In the genomic region with DNA sequence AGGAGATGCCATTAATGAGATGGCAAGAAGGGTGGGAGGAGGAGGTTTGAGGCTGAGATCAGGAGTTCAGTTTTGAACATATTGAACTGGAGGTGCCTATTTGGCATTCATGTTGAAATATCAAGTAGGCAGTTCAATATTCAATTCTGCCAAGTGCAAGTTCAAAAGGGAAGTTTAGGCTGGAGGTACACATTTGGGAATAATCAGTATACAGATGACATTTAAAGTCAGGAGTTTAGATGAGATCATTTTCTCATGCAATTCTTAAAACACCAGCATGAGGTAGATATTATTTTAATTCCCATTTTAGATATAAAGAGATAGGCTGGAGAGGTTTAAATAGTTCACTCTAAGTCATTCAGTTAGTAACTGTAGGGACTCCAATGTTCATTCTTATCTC, we compare ENCODE assay signal across 1 cellular context.
TF ChIP-seq lines count a peak whose summit lies in the region.

No MANE protein-coding gene starts in this region.

TF ChIP-seq in GM23338, 12 proteins besides CTCF, POLR2A, EP300 and RAD21 (continued from another document):
- TF ChIP-seq, protein P1, sequence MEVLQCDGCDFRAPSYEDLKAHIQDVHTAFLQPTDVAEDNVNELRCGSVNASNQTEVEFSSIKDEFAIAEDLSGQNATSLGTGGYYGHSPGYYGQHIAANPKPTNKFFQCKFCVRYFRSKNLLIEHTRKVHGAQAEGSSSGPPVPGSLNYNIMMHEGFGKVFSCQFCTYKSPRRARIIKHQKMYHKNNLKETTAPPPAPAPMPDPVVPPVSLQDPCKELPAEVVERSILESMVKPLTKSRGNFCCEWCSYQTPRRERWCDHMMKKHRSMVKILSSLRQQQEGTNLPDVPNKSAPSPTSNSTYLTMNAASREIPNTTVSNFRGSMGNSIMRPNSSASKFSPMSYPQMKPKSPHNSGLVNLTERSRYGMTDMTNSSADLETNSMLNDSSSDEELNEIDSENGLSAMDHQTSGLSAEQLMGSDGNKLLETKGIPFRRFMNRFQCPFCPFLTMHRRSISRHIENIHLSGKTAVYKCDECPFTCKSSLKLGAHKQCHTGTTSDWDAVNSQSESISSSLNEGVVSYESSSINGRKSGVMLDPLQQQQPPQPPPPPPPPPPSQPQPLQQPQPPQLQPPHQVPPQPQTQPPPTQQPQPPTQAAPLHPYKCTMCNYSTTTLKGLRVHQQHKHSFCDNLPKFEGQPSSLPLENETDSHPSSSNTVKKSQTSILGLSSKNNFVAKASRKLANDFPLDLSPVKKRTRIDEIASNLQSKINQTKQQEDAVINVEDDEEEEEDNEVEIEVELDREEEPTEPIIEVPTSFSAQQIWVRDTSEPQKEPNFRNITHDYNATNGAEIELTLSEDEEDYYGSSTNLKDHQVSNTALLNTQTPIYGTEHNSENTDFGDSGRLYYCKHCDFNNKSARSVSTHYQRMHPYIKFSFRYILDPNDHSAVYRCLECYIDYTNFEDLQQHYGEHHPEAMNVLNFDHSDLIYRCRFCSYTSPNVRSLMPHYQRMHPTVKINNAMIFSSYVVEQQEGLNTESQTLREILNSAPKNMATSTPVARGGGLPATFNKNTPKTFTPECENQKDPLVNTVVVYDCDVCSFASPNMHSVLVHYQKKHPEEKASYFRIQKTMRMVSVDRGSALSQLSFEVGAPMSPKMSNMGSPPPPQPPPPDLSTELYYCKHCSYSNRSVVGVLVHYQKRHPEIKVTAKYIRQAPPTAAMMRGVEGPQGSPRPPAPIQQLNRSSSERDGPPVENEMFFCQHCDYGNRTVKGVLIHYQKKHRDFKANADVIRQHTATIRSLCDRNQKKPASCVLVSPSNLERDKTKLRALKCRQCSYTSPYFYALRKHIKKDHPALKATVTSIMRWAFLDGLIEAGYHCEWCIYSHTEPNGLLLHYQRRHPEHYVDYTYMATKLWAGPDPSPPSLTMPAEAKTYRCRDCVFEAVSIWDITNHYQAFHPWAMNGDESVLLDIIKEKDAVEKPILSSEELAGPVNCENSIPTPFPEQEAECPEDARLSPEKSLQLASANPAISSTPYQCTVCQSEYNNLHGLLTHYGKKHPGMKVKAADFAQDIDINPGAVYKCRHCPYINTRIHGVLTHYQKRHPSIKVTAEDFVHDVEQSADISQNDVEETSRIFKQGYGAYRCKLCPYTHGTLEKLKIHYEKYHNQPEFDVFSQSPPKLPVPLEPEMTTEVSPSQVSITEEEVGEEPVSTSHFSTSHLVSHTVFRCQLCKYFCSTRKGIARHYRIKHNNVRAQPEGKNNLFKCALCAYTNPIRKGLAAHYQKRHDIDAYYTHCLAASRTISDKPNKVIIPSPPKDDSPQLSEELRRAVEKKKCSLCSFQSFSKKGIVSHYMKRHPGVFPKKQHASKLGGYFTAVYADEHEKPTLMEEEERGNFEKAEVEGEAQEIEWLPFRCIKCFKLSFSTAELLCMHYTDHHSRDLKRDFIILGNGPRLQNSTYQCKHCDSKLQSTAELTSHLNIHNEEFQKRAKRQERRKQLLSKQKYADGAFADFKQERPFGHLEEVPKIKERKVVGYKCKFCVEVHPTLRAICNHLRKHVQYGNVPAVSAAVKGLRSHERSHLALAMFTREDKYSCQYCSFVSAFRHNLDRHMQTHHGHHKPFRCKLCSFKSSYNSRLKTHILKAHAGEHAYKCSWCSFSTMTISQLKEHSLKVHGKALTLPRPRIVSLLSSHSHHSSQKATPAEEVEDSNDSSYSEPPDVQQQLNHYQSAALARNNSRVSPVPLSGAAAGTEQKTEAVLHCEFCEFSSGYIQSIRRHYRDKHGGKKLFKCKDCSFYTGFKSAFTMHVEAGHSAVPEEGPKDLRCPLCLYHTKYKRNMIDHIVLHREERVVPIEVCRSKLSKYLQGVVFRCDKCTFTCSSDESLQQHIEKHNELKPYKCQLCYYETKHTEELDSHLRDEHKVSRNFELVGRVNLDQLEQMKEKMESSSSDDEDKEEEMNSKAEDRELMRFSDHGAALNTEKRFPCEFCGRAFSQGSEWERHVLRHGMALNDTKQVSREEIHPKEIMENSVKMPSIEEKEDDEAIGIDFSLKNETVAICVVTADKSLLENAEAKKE (CRISPR knock-in tag; IDR thresholded peaks at IDR 0.05): no peak
- TF ChIP-seq STAT1 (IDR thresholded peaks at IDR 0.05; ENCODE audit: unreplicated experiment): no peak
- TF ChIP-seq, protein P2, sequence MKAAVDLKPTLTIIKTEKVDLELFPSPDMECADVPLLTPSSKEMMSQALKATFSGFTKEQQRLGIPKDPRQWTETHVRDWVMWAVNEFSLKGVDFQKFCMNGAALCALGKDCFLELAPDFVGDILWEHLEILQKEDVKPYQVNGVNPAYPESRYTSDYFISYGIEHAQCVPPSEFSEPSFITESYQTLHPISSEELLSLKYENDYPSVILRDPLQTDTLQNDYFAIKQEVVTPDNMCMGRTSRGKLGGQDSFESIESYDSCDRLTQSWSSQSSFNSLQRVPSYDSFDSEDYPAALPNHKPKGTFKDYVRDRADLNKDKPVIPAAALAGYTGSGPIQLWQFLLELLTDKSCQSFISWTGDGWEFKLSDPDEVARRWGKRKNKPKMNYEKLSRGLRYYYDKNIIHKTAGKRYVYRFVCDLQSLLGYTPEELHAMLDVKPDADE (IDR thresholded peaks at IDR 0.05): no peak
- TF ChIP-seq EZH2phosphoT487 (IDR thresholded peaks at IDR 0.05; ENCODE audit: unreplicated experiment): no peak
- no peak for TF ChIP-seq JUNB (IDR thresholded peaks at IDR 0.05; ENCODE audit: unreplicated experiment)
- no peak for TF ChIP-seq CREB1 (CRISPR knock-in tag; IDR thresholded peaks at IDR 0.05; ENCODE audit: low read depth)
- no peak for TF ChIP-seq NANOG (IDR thresholded peaks at IDR 0.05; ENCODE audit: borderline replicate concordance)
- TF ChIP-seq POLR2AphosphoS5 (IDR thresholded peaks at IDR 0.05; ENCODE audit: low read depth): no peak
- no peak for TF ChIP-seq ZNF331 (CRISPR knock-in tag; IDR thresholded peaks at IDR 0.05; ENCODE audit: low read depth)
- TF ChIP-seq, protein P3, sequence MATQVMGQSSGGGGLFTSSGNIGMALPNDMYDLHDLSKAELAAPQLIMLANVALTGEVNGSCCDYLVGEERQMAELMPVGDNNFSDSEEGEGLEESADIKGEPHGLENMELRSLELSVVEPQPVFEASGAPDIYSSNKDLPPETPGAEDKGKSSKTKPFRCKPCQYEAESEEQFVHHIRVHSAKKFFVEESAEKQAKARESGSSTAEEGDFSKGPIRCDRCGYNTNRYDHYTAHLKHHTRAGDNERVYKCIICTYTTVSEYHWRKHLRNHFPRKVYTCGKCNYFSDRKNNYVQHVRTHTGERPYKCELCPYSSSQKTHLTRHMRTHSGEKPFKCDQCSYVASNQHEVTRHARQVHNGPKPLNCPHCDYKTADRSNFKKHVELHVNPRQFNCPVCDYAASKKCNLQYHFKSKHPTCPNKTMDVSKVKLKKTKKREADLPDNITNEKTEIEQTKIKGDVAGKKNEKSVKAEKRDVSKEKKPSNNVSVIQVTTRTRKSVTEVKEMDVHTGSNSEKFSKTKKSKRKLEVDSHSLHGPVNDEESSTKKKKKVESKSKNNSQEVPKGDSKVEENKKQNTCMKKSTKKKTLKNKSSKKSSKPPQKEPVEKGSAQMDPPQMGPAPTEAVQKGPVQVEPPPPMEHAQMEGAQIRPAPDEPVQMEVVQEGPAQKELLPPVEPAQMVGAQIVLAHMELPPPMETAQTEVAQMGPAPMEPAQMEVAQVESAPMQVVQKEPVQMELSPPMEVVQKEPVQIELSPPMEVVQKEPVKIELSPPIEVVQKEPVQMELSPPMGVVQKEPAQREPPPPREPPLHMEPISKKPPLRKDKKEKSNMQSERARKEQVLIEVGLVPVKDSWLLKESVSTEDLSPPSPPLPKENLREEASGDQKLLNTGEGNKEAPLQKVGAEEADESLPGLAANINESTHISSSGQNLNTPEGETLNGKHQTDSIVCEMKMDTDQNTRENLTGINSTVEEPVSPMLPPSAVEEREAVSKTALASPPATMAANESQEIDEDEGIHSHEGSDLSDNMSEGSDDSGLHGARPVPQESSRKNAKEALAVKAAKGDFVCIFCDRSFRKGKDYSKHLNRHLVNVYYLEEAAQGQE (IDR thresholded peaks at IDR 0.05; ENCODE audit: unreplicated experiment): no peak
- no peak for TF ChIP-seq EZH2 (IDR thresholded peaks at IDR 0.05; ENCODE audit: low read depth, unreplicated experiment)
